In the genomic region with DNA sequence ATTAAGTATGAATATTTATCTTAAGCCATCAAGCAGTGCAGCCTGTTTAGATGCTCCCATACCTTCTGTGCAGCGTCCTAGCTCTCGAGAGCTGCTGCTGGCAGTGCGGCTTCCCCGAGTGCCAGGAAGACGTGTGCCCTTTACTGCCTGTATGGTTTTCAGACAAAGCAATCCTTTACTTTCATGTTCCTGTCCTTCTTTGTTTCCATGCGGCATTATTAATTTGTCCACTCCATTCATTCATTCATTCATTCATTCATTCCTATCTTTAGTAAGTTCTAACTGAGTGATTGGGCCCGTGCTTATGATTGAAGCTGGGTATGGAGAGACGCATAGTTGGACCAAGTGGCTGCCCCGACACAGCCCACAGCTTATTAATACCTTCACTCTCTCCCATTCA, we compare ENCODE assay signal across 28 cellular contexts.
"Had no signal": no experiment of that assay in that cellular context is flagged by ENCODE, and none has a peak within 500 bp of the region (broad histone marks: within the 10 kb centered on the region; RNA-seq: fewer than 3 reads in every experiment).

No MANE protein-coding gene starts in this region.

- H3K4me3 ChIP-seq: coronary artery, dorsolateral prefrontal cortex, esophagus muscularis mucosa, gastroesophageal sphincter, heart left ventricle, hepatocyte, left lung, lower lobe of right lung, mucosa of descending colon had no signal

- H3K4me3 Mint-ChIP-seq: effector memory CD8-positive, alpha-beta T cell; endodermal cell; immature natural killer cell; mesothelial cell of epicardium; naive B cell; naive thymus-derived CD8-positive, alpha-beta T cell had no signal

- DNase-seq: dermis blood vessel endothelial cell; dorsolateral prefrontal cortex; effector CD8-positive, alpha-beta T cell; effector memory CD8-positive, alpha-beta T cell; endodermal cell; foreskin keratinocyte; heart left ventricle; hypothalamus; immature natural killer cell; islet precursor cell; kidney; left cardiac atrium; left lung; left ventricle myocardium superior; lower lobe of right lung; mesenchymal stem cell; mucosa of descending colon; naive B cell; naive thymus-derived CD8-positive, alpha-beta T cell had no signal

- H3K36me3 ChIP-seq: esophagus muscularis mucosa, gastroesophageal sphincter, heart left ventricle, lower lobe of right lung had no signal

- H3K9me3 ChIP-seq: esophagus muscularis mucosa, gastroesophageal sphincter, heart left ventricle, left lung, lower lobe of right lung, mucosa of descending colon had no signal

- FAIRE-seq: colon, endometrium, endothelial cell of umbilical vein, frontal cortex, kidney had no signal

- H2AFZ ChIP-seq: hepatocyte had no signal

- H3K27me3 ChIP-seq: esophagus muscularis mucosa, hepatocyte, left lung had no signal

- H3K4me1 ChIP-seq: esophagus muscularis mucosa, foreskin keratinocyte, gastroesophageal sphincter, left lung, lower lobe of right lung had no signal

- H3K27ac Mint-ChIP-seq: effector memory CD8-positive, alpha-beta T cell; endodermal cell; immature natural killer cell; mesothelial cell of epicardium had no signal

- ATAC-seq: effector memory CD8-positive, alpha-beta T cell; foreskin keratinocyte; gastroesophageal sphincter; left cardiac atrium; left lung; left ventricle myocardium superior; lower lobe of right lung; mucosa of descending colon; naive thymus-derived CD8-positive, alpha-beta T cell had no signal

- H3K79me2 ChIP-seq: hepatocyte had no signal

- H3K4me1 Mint-ChIP-seq: naive B cell had no signal

- H3K36me3 Mint-ChIP-seq: mesothelial cell of epicardium; naive B cell; naive thymus-derived CD8-positive, alpha-beta T cell had no signal

- H3K27ac ChIP-seq: coronary artery, dorsolateral prefrontal cortex, esophagus muscularis mucosa, foreskin keratinocyte, gastroesophageal sphincter, heart left ventricle, hepatocyte, left lung, lower lobe of right lung had no signal

- H3K9me3 Mint-ChIP-seq: effector memory CD8-positive, alpha-beta T cell; endodermal cell; mesothelial cell of epicardium had no signal
